10 cellular contexts compared by ENCODE assay signal in genomic region chr9:33836261-33836660, GRCh38. TPM values are rescaled to one million over a fixed set of nuclear protein-coding genes. Genes with fewer than 3 reads are reported as not detected.
DNase-seq lines count a peak whose midpoint lies in the region; ATAC-seq and TF ChIP-seq lines count a peak whose summit lies in the region.
"Not testable (repeated sequence)": the region's sequence is repeated elsewhere in the genome, so short reads cannot be mapped to it uniquely, and the experiment has no call there.
"Had no signal": no experiment of that assay in that cellular context is flagged by ENCODE, and none has a peak within 500 bp of the region (broad histone marks: within the 10 kb centered on the region; RNA-seq: fewer than 3 reads in every experiment).

No MANE protein-coding gene starts in this region.

- DNase-seq in AML-193 (lab: John Stamatoyannopoulos, UW): peak; percentile 87 to 93
- peak; percentile 71 for DNase-seq in OCI-M1 (lab: John Stamatoyannopoulos, UW)
- DNase-seq in activated T-cell treated with anti-CD3 and anti-CD28 coated beads, Interleukin-2, amount 50 U/mL, for 4 hours; neural crest cell (ENCODE audit: low read depth, low spot score): not testable (repeated sequence)
- DNase-seq in choroid plexus epithelial cell (ENCODE audit: low read depth): peak; percentile 88
- peak; percentile 33 for DNase-seq in left cardiac atrium
- DNase-seq in stimulated activated naive CD8-positive, alpha-beta T cell treated with anti-CD3 and anti-CD28 coated beads, Interleukin-15, amount 100 ng/mL, for 72 hours: peak in 1 of 2 donors; percentile 45

- H3K9me3 Mint-ChIP-seq in activated T-cell treated with anti-CD3 and anti-CD28 coated beads, Interleukin-2, amount 50 U/mL, for 4 hours; neural crest cell; stimulated activated naive CD8-positive, alpha-beta T cell treated with anti-CD3 and anti-CD28 coated beads, Interleukin-15, amount 100 ng/mL, for 72 hours: not testable (repeated sequence)

- not testable (repeated sequence) for H3K4me3 Mint-ChIP-seq in activated T-cell treated with anti-CD3 and anti-CD28 coated beads, Interleukin-2, amount 50 U/mL, for 4 hours; neural crest cell
- H3K4me3 Mint-ChIP-seq in stimulated activated naive CD8-positive, alpha-beta T cell treated with anti-CD3 and anti-CD28 coated beads, Interleukin-15, amount 100 ng/mL, for 72 hours: peak overlapping the region in 1 of 2 donors; percentile 64

- TF ChIP-seq CTCF in choroid plexus epithelial cell (conservative IDR thresholded peaks at IDR 0.05; ENCODE audit: low read depth, low read length); neural crest cell (conservative IDR thresholded peaks at IDR 0.05): not testable (repeated sequence)

- H3K27ac Mint-ChIP-seq in neural crest cell (ENCODE audit: unreplicated experiment): peak overlapping the region; percentile 75
- H3K27ac Mint-ChIP-seq in stimulated activated naive CD8-positive, alpha-beta T cell treated with anti-CD3 and anti-CD28 coated beads, Interleukin-15, amount 100 ng/mL, for 72 hours: peak overlapping the region; percentile 82 to 85

- H3K4me3 ChIP-seq in choroid plexus epithelial cell (ENCODE audit: low read depth, low read length): not testable (repeated sequence)

- H3K36me3 Mint-ChIP-seq in activated T-cell treated with anti-CD3 and anti-CD28 coated beads, Interleukin-2, amount 50 U/mL, for 4 hours (ENCODE audit: insufficient read depth); neural crest cell (ENCODE audit: low read depth): not testable (repeated sequence)

- H3K27me3 Mint-ChIP-seq in activated T-cell treated with anti-CD3 and anti-CD28 coated beads, Interleukin-2, amount 50 U/mL, for 4 hours (ENCODE audit: low read depth); neural crest cell (ENCODE audit: low read depth); stimulated activated naive CD8-positive, alpha-beta T cell treated with anti-CD3 and anti-CD28 coated beads, Interleukin-15, amount 100 ng/mL, for 72 hours: not testable (repeated sequence)

- peaks cover 44% of the 10 kb centered on the region for H3K4me1 Mint-ChIP-seq in activated T-cell treated with anti-CD3 and anti-CD28 coated beads, Interleukin-2, amount 50 U/mL, for 4 hours (ENCODE audit: low read depth)
- peaks cover 16% of the 10 kb centered on the region for H3K4me1 Mint-ChIP-seq in neural crest cell
- peaks cover 46% of the 10 kb centered on the region for H3K4me1 Mint-ChIP-seq in stimulated activated naive CD8-positive, alpha-beta T cell treated with anti-CD3 and anti-CD28 coated beads, Interleukin-15, amount 100 ng/mL, for 72 hours

- intact Hi-C loops in left cardiac atrium (cut with DNase I): not testable (repeated sequence)

- ATAC-seq in HG02852 (IDR thresholded peaks at IDR 0.05; ENCODE audit: unreplicated experiment): peak; percentile 61
- peak; percentile 94 to 97 for ATAC-seq in activated T-cell treated with anti-CD3 and anti-CD28 coated beads, Interleukin-2, amount 50 U/mL, for 4 hours
- peak; percentile 61 to 81 for ATAC-seq in left cardiac atrium
- ATAC-seq in stimulated activated naive CD8-positive, alpha-beta T cell treated with anti-CD3 and anti-CD28 coated beads, Interleukin-15, amount 100 ng/mL, for 72 hours: peak; percentile 99

RNA-seq across cellular contexts. Expression of gene UBE2R2, which starts 19.3 kb away (rescaled TPM):
- total RNA-seq in activated T-cell treated with anti-CD3 and anti-CD28 coated beads, Interleukin-2, amount 50 U/mL, for 4 hours: 10 to 100 TPM; 25.9 to 31.9 (median 26.6) TPM
- total RNA-seq in left cardiac atrium (10 to 100 TPM; 30.5 to 33.5 TPM), neural crest cell (85.9 and 88.0 TPM in 2 replicates)

RNA-seq across cellular contexts. Expression of gene PRSS3, which starts 40.9 kb away (rescaled TPM):
- 1 to 10 TPM in 1 of 3 donors, under 1 TPM in 2; 0.76 to 1.3 (median 0.82) TPM for total RNA-seq in activated T-cell treated with anti-CD3 and anti-CD28 coated beads, Interleukin-2, amount 50 U/mL, for 4 hours
- not detected for total RNA-seq in left cardiac atrium
- total RNA-seq in neural crest cell: not detected in 2 replicates
- total RNA-seq: SK-MEL-5, urinary bladder had no signal
